27 cellular contexts compared by ENCODE assay signal in the genomic region with DNA sequence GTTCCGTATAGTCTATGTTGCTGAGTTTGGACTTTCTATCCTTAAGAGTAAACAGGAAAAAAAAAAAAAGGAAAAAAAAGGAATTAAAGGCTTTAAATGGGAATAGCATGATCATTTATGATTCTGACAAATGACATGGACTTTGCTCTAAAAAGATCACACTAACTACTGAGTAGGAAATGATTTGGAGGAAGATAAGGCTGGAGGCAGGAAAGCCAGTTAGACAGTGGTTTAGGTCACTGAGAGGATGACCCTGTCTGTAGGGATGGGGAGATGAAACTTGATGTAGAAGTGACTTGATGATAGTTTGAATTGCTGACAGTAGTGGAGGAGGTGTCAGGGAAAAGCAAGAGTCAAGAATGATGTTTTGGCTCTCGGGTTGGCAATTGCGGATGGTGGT.
"Had no signal": no experiment of that assay in that cellular context is flagged by ENCODE, and none has a peak within 500 bp of the region (broad histone marks: within the 10 kb centered on the region; RNA-seq: fewer than 3 reads in every experiment).

No MANE protein-coding gene starts in this region.

- H3K9me3 ChIP-seq: MG63, Peyer's patch had no signal

- DNase-seq: activated CD4-positive, alpha-beta T cell treated with anti-CD3 and anti-CD28 coated beads, Interleukin-2, amount 10 ng/mL, durations not matched to agents 24 days and 14 days; activated CD4-positive, alpha-beta T cell treated with anti-CD3 and anti-CD28 coated beads, Interleukin-2, amount 50 U/mL, for 4 hours; activated CD8-positive, alpha-beta T cell treated with anti-CD3 and anti-CD28 coated beads for 36 hours; activated gamma-delta T cell treated with Interleukin-2 at 50 U/mL for 16 hours; activated naive CD4-positive, alpha-beta T cell treated with anti-CD3 and anti-CD28 coated beads, Interleukin-2, amount 10 ng/mL, durations not matched to agents 7 days and 5 days; activated naive CD8-positive, alpha-beta T cell treated with anti-CD3 and anti-CD28 coated beads, Interleukin-2, amount 50 U/mL, for 24 hours; activated T-cell treated with anti-CD3 and anti-CD28 coated beads for 4 hours; activated T-cell treated with anti-CD3 and anti-CD28 coated beads, Interleukin-2, amount 50 U/mL, for 4 hours; anterior cingulate cortex; central memory CD4-positive, alpha-beta T cell; Kasumi-1; KG1; MG63; NCI-H1048; NCI-H1105 treated with DMSO at 0.1 percent for 48 hours; NCI-H1436; NCI-H1694; NCI-H1930; NCI-H2081 treated with DMSO at 0.1 percent for 48 hours; NCI-H226; NCI-H524 treated with DMSO at 0.1 percent for 48 hours; PC-3; Peyer's patch; RPMI8226; SHP77 treated with DMSO at 0.1 percent for 48 hours; T-cell; T-helper 17 cell had no signal

- H3K27ac ChIP-seq: Peyer's patch had no signal

- H3K4me3 ChIP-seq: MG63, Peyer's patch had no signal

- H3K4me1 ChIP-seq: Peyer's patch had no signal

- H3K27me3 ChIP-seq: MG63, Peyer's patch had no signal

- H3K36me3 ChIP-seq: MG63, Peyer's patch had no signal
